ENCODE assay signal across 15 cellular contexts in genomic region chr11:64724863-64725535, GRCh38. TPM values are rescaled to one million over a fixed set of nuclear protein-coding genes. Genes with fewer than 3 reads are reported as not detected.
DNase-seq lines count a peak whose midpoint lies in the region; ATAC-seq, FAIRE-seq and TF ChIP-seq lines count a peak whose summit lies in the region.
"Had no signal": no experiment of that assay in that cellular context is flagged by ENCODE, and none has a peak within 500 bp of the region (broad histone marks: within the 10 kb centered on the region; RNA-seq: fewer than 3 reads in every experiment).

No MANE protein-coding gene starts in this region.

- ATAC-seq in memory B cell (ENCODE audit: low read depth): no peak
- ATAC-seq: body of pancreas, pancreas had no signal

- H3K4me1 Mint-ChIP-seq in activated naive CD4-positive, alpha-beta T cell treated with anti-CD3 and anti-CD28 coated beads, Interleukin-2, amount 10 ng/mL, durations not matched to agents 7 days and 5 days: peaks cover 20% of the 10 kb centered on the region
- H3K4me1 Mint-ChIP-seq in memory B cell: peaks cover 23% of the 10 kb centered on the region

- no peaks in the 10 kb centered on the region for H3K36me3 ChIP-seq in bronchial epithelial cell (ENCODE audit: control insufficient read depth, insufficient read depth, low read length)
- H3K36me3 ChIP-seq: pancreas, SJSA1 had no signal

- POLR2A ChIA-PET in GM10248 (lab: Yijun Ruan, JAX): no interaction called here

- no peak overlapping the region for H3K4me3 ChIP-seq in bronchial epithelial cell (ENCODE audit: low read depth, low read length)
- H3K4me3 ChIP-seq: body of pancreas, pancreas, SJSA1 had no signal

- H3K27me3 Mint-ChIP-seq in activated naive CD4-positive, alpha-beta T cell treated with anti-CD3 and anti-CD28 coated beads, Interleukin-2, amount 10 ng/mL, durations not matched to agents 7 days and 5 days: peaks cover 33% of the 10 kb centered on the region
- H3K27me3 Mint-ChIP-seq in memory B cell: peaks cover 17% of the 10 kb centered on the region

- H3K9me3 Mint-ChIP-seq in activated naive CD4-positive, alpha-beta T cell treated with anti-CD3 and anti-CD28 coated beads, Interleukin-2, amount 10 ng/mL, durations not matched to agents 7 days and 5 days: no peaks in the 10 kb centered on the region
- no peaks in the 10 kb centered on the region for H3K9me3 Mint-ChIP-seq in memory B cell

- peaks cover 24% of the 10 kb centered on the region for H3K36me3 Mint-ChIP-seq in activated naive CD4-positive, alpha-beta T cell treated with anti-CD3 and anti-CD28 coated beads, Interleukin-2, amount 10 ng/mL, durations not matched to agents 7 days and 5 days
- H3K36me3 Mint-ChIP-seq in memory B cell: peaks cover 15% of the 10 kb centered on the region

- H3K4me3 Mint-ChIP-seq in activated naive CD4-positive, alpha-beta T cell treated with anti-CD3 and anti-CD28 coated beads, Interleukin-2, amount 10 ng/mL, durations not matched to agents 7 days and 5 days: no peak overlapping the region
- H3K4me3 Mint-ChIP-seq in memory B cell: no peak overlapping the region

- peak overlapping the region; percentile 65 for H3K27ac Mint-ChIP-seq in activated naive CD4-positive, alpha-beta T cell treated with anti-CD3 and anti-CD28 coated beads, Interleukin-2, amount 10 ng/mL, durations not matched to agents 7 days and 5 days
- peak overlapping the region; percentile 60 for H3K27ac Mint-ChIP-seq in memory B cell

- no peak for DNase-seq in activated naive CD4-positive, alpha-beta T cell treated with anti-CD3 and anti-CD28 coated beads, Interleukin-2, amount 10 ng/mL, durations not matched to agents 7 days and 5 days
- no peak for DNase-seq in activated naive CD4-positive, alpha-beta T cell treated with anti-CD3 and anti-CD28 coated beads, Interleukin-2, amount 50 U/mL, for 16 hours
- no peak for DNase-seq in bronchial epithelial cell (ENCODE audit: low read depth)
- DNase-seq in memory B cell (ENCODE audit: low spot score in 2 of 2): no peak
- no peak for DNase-seq in urothelium cell line (ENCODE audit: low spot score)
- DNase-seq in cerebellar nuclear complex (lab: John Stamatoyannopoulos, UW): no peak
- DNase-seq in GM10248 (ENCODE audit: extremely low spot score): no peak
- DNase-seq in NCI-H82 (lab: John Stamatoyannopoulos, UW): no peak
- DNase-seq: activated naive CD4-positive, alpha-beta T cell; body of pancreas; effector CD4-positive, alpha-beta T cell; NCI-H2171 treated with DMSO at 0.1 percent for 48 hours had no signal

- FAIRE-seq in bronchial epithelial cell (lab: Jason Lieb, UNC) (peak; percentile 32), urothelium cell line (lab: Jason Lieb, UNC) (peak; percentile 85)
- FAIRE-seq: pancreas had no signal

- CTCF ChIA-PET in activated naive CD4-positive, alpha-beta T cell treated with anti-CD3 and anti-CD28 coated beads, Interleukin-2, amount 10 ng/mL, durations not matched to agents 7 days and 5 days (lab: Charles Lee): interaction anchor here (0.9 kb wide), 1 partner anchor 16 kb away, joined by 3 read pairs; no protein-coding TSS in a partner anchor
- CTCF ChIA-PET in GM10248 (lab: Yijun Ruan, JAX): interaction anchor here (1.1 to 3.1 kb wide), 5 partner anchors 10 to 72 kb away, joined by 3 to 16 read pairs (median 4); no protein-coding TSS in a partner anchor

- peaks cover 15% of the 10 kb centered on the region for H3K27me3 ChIP-seq in bronchial epithelial cell (ENCODE audit: control insufficient read depth, insufficient read depth, low read length)
- H3K27me3 ChIP-seq: pancreas had no signal

- TF ChIP-seq CTCF in bronchial epithelial cell (IDR thresholded peaks at IDR 0.05; ENCODE audit: insufficient read depth, low read length, severe bottlenecking) (no peak), GM10248 (IDR thresholded peaks at IDR 0.05; ENCODE audit: control extremely low read depth, extremely low read depth, low read depth, missing control alignments) (no peak)

RNA-seq across cellular contexts. Expression of gene NRXN2, which starts 2.0 kb away (rescaled TPM):
- under 0.01 TPM in 1 of 2 replicates, not detected in the other for total RNA-seq in bronchial epithelial cell
- total RNA-seq: lung microvascular endothelial cell, SJSA1 had no signal

RNA-seq across cellular contexts. Expression of gene RASGRP2, which starts 18.9 kb away (rescaled TPM):
- not detected in 2 replicates for total RNA-seq in bronchial epithelial cell

RNA-seq across cellular contexts. Expression of gene PYGM, which starts 34.8 kb away (rescaled TPM):
- 0.26 and 0.51 TPM in 2 replicates for total RNA-seq in bronchial epithelial cell

RNA-seq across cellular contexts. Expression of gene SF1, which starts 53.3 kb away (rescaled TPM):
- total RNA-seq in bronchial epithelial cell: 44.5 and 59.3 TPM in 2 replicates
